In genomic region chr22:18136563-18137320, GRCh38 we compare ENCODE assay signal across 16 cellular contexts.
"Had no signal": no experiment of that assay in that cellular context is flagged by ENCODE, and none has a peak within 500 bp of the region (broad histone marks: within the 10 kb centered on the region; RNA-seq: fewer than 3 reads in every experiment).

No MANE protein-coding gene starts in this region.

- H3K4me3 ChIP-seq: body of pancreas, lung, ovary, transverse colon had no signal

- H3K36me3 ChIP-seq: ovary, transverse colon had no signal

- DNase-seq: activated CD4-positive, alpha-beta T cell treated with anti-CD3 and anti-CD28 coated beads, Interleukin-2, amount 10 ng/mL, durations not matched to agents 24 days and 14 days; activated CD4-positive, CD25-positive, alpha-beta regulatory T cell; activated CD8-positive, alpha-beta memory T cell treated with anti-CD3 and anti-CD28 coated beads, Interleukin-2, amount 50 U/mL, for 4 hours; activated CD8-positive, alpha-beta T cell treated with anti-CD3 and anti-CD28 coated beads, Interleukin-2, amount 10 ng/mL, durations not matched to agents 7 days and 5 days; activated gamma-delta T cell; activated T-cell treated with anti-CD3 and anti-CD28 coated beads, Interleukin-2, amount 50 U/mL, for 72 hours; body of pancreas; effector memory CD4-positive, alpha-beta T cell; foreskin melanocyte; immature natural killer cell; ovary; stimulated activated naive CD4-positive, alpha-beta T cell; substantia nigra; transverse colon had no signal

- H3K27me3 ChIP-seq: body of pancreas, ovary, transverse colon had no signal

- H3K9me3 ChIP-seq: body of pancreas, ovary, transverse colon had no signal

- ATAC-seq: activated CD8-positive, alpha-beta T cell treated with anti-CD3 and anti-CD28 coated beads, Interleukin-2, amount 10 ng/mL, durations not matched to agents 7 days and 5 days; activated naive CD4-positive, alpha-beta T cell treated with anti-CD3 and anti-CD28 coated beads, Interleukin-2, amount 50 U/mL, for 72 hours; activated T-cell treated with anti-CD3 and anti-CD28 coated beads, Interleukin-2, amount 50 U/mL, for 72 hours; body of pancreas had no signal

- H3K27ac ChIP-seq: body of pancreas, ovary, transverse colon had no signal

- H3K4me1 ChIP-seq: body of pancreas, transverse colon had no signal
